In the genomic region with DNA sequence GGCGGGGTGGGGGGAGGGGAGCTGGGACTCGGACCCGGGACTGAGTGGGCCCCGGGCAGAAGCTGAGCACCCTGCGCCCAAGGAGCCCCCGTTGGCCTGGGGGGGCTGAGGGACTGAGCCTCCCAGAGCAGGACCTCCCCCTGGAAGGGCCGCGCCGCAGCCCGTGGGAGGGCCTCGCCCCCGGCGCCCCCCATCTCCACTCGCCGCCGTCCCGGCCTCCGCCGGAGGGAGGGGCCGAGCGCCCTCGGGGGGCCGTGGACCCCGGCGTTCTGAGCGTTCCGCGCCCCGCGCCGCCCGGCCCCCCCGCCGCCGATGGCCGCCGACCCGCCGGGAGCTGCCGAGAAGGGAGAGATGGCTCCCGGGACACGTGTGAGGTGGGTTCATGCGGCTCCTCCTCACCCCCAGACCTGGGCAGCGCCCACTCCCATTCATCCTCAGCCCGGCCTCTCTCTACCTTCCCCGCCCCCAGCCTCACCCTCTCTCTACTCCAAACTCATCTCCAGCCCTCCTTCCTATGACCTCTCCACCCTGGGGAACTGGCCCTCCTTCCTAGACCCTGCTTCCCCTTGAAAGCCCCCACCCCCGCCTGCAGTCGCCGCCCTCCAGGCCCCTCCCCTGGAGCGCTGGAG, we compare ENCODE assay signal across 1 cellular context.
TF ChIP-seq lines count a peak whose summit lies in the region.

No MANE protein-coding gene starts in this region.

TF ChIP-seq in SK-N-SH treated with all-trans-retinoic acid at 6 μM for 48 hours, 23 proteins besides CTCF, POLR2A, EP300 and RAD21 (continued from another document):
- TF ChIP-seq, protein P1, sequence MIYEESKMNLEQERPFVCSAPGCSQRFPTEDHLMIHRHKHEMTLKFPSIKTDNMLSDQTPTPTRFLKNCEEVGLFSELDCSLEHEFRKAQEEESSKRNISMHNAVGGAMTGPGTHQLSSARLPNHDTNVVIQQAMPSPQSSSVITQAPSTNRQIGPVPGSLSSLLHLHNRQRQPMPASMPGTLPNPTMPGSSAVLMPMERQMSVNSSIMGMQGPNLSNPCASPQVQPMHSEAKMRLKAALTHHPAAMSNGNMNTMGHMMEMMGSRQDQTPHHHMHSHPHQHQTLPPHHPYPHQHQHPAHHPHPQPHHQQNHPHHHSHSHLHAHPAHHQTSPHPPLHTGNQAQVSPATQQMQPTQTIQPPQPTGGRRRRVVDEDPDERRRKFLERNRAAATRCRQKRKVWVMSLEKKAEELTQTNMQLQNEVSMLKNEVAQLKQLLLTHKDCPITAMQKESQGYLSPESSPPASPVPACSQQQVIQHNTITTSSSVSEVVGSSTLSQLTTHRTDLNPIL (CRISPR knock-in tag; IDR thresholded peaks at IDR 0.05; ENCODE audit: low read depth): no peak
- no peak for TF ChIP-seq BACH2 (CRISPR knock-in tag; IDR thresholded peaks at IDR 0.05; ENCODE audit: borderline replicate concordance)
- no peak for TF ChIP-seq OSR1 (CRISPR knock-in tag; IDR thresholded peaks at IDR 0.05)
- no peak for TF ChIP-seq RARB (CRISPR knock-in tag; IDR thresholded peaks at IDR 0.05)
- TF ChIP-seq, protein P2, sequence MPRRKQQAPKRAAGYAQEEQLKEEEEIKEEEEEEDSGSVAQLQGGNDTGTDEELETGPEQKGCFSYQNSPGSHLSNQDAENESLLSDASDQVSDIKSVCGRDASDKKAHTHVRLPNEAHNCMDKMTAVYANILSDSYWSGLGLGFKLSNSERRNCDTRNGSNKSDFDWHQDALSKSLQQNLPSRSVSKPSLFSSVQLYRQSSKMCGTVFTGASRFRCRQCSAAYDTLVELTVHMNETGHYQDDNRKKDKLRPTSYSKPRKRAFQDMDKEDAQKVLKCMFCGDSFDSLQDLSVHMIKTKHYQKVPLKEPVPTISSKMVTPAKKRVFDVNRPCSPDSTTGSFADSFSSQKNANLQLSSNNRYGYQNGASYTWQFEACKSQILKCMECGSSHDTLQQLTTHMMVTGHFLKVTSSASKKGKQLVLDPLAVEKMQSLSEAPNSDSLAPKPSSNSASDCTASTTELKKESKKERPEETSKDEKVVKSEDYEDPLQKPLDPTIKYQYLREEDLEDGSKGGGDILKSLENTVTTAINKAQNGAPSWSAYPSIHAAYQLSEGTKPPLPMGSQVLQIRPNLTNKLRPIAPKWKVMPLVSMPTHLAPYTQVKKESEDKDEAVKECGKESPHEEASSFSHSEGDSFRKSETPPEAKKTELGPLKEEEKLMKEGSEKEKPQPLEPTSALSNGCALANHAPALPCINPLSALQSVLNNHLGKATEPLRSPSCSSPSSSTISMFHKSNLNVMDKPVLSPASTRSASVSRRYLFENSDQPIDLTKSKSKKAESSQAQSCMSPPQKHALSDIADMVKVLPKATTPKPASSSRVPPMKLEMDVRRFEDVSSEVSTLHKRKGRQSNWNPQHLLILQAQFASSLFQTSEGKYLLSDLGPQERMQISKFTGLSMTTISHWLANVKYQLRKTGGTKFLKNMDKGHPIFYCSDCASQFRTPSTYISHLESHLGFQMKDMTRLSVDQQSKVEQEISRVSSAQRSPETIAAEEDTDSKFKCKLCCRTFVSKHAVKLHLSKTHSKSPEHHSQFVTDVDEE (CRISPR knock-in tag; IDR thresholded peaks at IDR 0.05): no peak
- no peak for TF ChIP-seq CSDC2 (CRISPR knock-in tag; IDR thresholded peaks at IDR 0.05)
